8 cellular contexts compared by ENCODE assay signal in the genomic region with DNA sequence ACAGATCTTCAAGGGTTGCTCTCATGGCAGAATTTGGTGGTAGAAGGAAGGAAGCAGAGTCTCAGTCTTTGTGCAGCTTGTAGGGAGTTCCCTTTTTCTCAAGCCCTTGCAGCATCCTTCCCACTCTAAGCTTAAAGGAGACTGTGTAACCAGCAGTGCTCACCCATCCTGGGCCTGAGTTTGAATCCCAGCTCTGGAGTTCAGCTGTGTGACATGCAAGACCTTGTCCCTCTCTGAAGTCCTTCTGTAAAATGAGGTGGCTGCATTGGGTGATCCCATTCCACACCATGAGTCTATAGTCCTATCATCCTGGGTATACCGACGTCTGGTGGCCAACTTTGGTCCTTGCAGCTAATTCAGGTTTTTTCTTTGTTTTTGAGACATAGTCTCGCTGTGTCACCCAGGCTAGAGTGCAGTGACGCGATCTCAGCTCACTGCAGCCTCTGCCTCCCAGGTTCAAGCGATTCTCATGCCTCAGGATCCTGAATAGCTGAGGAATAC. TPM values are rescaled to one million over a fixed set of nuclear protein-coding genes. Genes with fewer than 3 reads are reported as not detected.
DNase-seq lines count a peak whose midpoint lies in the region; ATAC-seq and TF ChIP-seq lines count a peak whose summit lies in the region.

No MANE protein-coding gene starts in this region.

- peaks cover 5% of the 10 kb centered on the region for H3K4me1 Mint-ChIP-seq in activated T-helper 17 cell treated with anti-CD3 and anti-CD28 coated beads, Interleukin-2, amount 50 U/mL, for 72 hours
- peaks cover 5% of the 10 kb centered on the region for H3K4me1 Mint-ChIP-seq in mesothelial cell of epicardium

- TF ChIP-seq CTCF in GM06990 (IDR thresholded peaks at IDR 0.05; ENCODE audit: insufficient read depth, low read length, poor library complexity, severe bottlenecking) (peak; percentile 77), LNCaP clone FGC (IDR thresholded peaks at IDR 0.05; ENCODE audit: control insufficient read depth, extremely low read depth, insufficient read depth) (0 out of 2 replicates have a peak, but pooled peaks have one; percentile 23), mesothelial cell of epicardium (IDR thresholded peaks at IDR 0.05; ENCODE audit: unreplicated experiment) (no peak)

- no peak overlapping the region for H3K27ac Mint-ChIP-seq in activated T-helper 17 cell treated with anti-CD3 and anti-CD28 coated beads, Interleukin-2, amount 50 U/mL, for 72 hours
- no peak overlapping the region for H3K27ac Mint-ChIP-seq in mesothelial cell of epicardium

- peak; percentile 74 for ATAC-seq in activated T-helper 17 cell treated with anti-CD3 and anti-CD28 coated beads, Interleukin-2, amount 50 U/mL, for 72 hours (replicated peaks)
- no peak for ATAC-seq in GM19351 (IDR thresholded peaks at IDR 0.05; ENCODE audit: unreplicated experiment)

- no peaks in the 10 kb centered on the region for H3K36me3 Mint-ChIP-seq in activated T-helper 17 cell treated with anti-CD3 and anti-CD28 coated beads, Interleukin-2, amount 50 U/mL, for 72 hours (ENCODE audit: low read depth)
- peaks cover 7% of the 10 kb centered on the region for H3K36me3 Mint-ChIP-seq in mesothelial cell of epicardium

- H3K27me3 ChIP-seq in GM06990 (replicated peaks; ENCODE audit: control insufficient read depth, insufficient read depth, low read length) = no peaks in the 10 kb centered on the region

- H3K4me3 ChIP-seq in GM06990 (replicated peaks; ENCODE audit: low read depth, low read length) (no peak overlapping the region), LNCaP clone FGC (ENCODE audit: low read depth, low read length) (no peak overlapping the region)

- no peaks in the 10 kb centered on the region; the same call in 1 of the 2 replicates for H3K36me3 ChIP-seq in GM06990 (ENCODE audit: control insufficient read depth, insufficient read depth, low read length)

- peaks cover 14% of the 10 kb centered on the region for H3K27me3 Mint-ChIP-seq in activated T-helper 17 cell treated with anti-CD3 and anti-CD28 coated beads, Interleukin-2, amount 50 U/mL, for 72 hours
- no peaks in the 10 kb centered on the region for H3K27me3 Mint-ChIP-seq in mesothelial cell of epicardium (ENCODE audit: low read depth)

- H3K27ac ChIP-seq in caudate nucleus (ENCODE audit: low read depth, low read length) = no peak overlapping the region

- H3K4me3 Mint-ChIP-seq in activated T-helper 17 cell treated with anti-CD3 and anti-CD28 coated beads, Interleukin-2, amount 50 U/mL, for 72 hours = no peak overlapping the region
- no peak overlapping the region for H3K4me3 Mint-ChIP-seq in mesothelial cell of epicardium

- H3K9me3 Mint-ChIP-seq in activated T-helper 17 cell treated with anti-CD3 and anti-CD28 coated beads, Interleukin-2, amount 50 U/mL, for 72 hours = peaks cover 3% of the 10 kb centered on the region
- H3K9me3 Mint-ChIP-seq in mesothelial cell of epicardium = peaks cover 14% of the 10 kb centered on the region

- DNase-seq in GM06990 (ENCODE audit: extremely low read depth, insufficient read length) (no peak), LNCaP clone FGC (ENCODE audit: low read depth) (no peak), islet precursor cell (peak; percentile 68), NCI-H524 treated with DMSO at 0.1 percent for 48 hours (lab: John Stamatoyannopoulos, UW) (no peak), caudate nucleus (lab: John Stamatoyannopoulos, UW) (no peak), mesothelial cell of epicardium (ENCODE audit: low spot score in 2 of 2, unreplicated experiment in 2 of 2) (no peak)

RNA-seq across cellular contexts. Expression of gene SIGLEC10, which starts 9.8 kb away (rescaled TPM):
- under 1 TPM; 0.19 to 0.26 TPM for total RNA-seq in activated T-helper 17 cell treated with anti-CD3 and anti-CD28 coated beads, Interleukin-2, amount 50 U/mL, for 72 hours
- not detected in 3 replicates for total RNA-seq in mesothelial cell of epicardium

RNA-seq across cellular contexts. Expression of gene C19orf84, which starts 17.3 kb away (rescaled TPM):
- total RNA-seq in activated T-helper 17 cell treated with anti-CD3 and anti-CD28 coated beads, Interleukin-2, amount 50 U/mL, for 72 hours = not detected
- total RNA-seq in mesothelial cell of epicardium = 0.50 to 1.0 TPM (median 0.94 TPM) in 3 replicates

RNA-seq across cellular contexts. Expression of gene LIM2, which starts 19.9 kb away (rescaled TPM):
- under 1 TPM in 1 of 2 donors, not detected in 1; 0.40 TPM for total RNA-seq in activated T-helper 17 cell treated with anti-CD3 and anti-CD28 coated beads, Interleukin-2, amount 50 U/mL, for 72 hours
- total RNA-seq in mesothelial cell of epicardium = not detected in 3 replicates

RNA-seq across cellular contexts. Expression of gene NKG7, which starts 35.2 kb away (rescaled TPM):
- total RNA-seq in activated T-helper 17 cell treated with anti-CD3 and anti-CD28 coated beads, Interleukin-2, amount 50 U/mL, for 72 hours = 10 to 100 TPM; 15.2 to 19.8 TPM
- not detected in 3 replicates for total RNA-seq in mesothelial cell of epicardium

RNA-seq across cellular contexts. Expression of gene CLDND2, which starts 38.9 kb away (rescaled TPM):
- total RNA-seq in activated T-helper 17 cell treated with anti-CD3 and anti-CD28 coated beads, Interleukin-2, amount 50 U/mL, for 72 hours = 1 to 10 TPM in 1 of 2 donors, under 1 TPM in 1; 0.37 to 1.5 TPM
- 0.54 to 0.56 TPM in 2 of 3 replicates, not detected in the other for total RNA-seq in mesothelial cell of epicardium
